Comparison of ENCODE assay signal across 2 cellular contexts in the genomic region with DNA sequence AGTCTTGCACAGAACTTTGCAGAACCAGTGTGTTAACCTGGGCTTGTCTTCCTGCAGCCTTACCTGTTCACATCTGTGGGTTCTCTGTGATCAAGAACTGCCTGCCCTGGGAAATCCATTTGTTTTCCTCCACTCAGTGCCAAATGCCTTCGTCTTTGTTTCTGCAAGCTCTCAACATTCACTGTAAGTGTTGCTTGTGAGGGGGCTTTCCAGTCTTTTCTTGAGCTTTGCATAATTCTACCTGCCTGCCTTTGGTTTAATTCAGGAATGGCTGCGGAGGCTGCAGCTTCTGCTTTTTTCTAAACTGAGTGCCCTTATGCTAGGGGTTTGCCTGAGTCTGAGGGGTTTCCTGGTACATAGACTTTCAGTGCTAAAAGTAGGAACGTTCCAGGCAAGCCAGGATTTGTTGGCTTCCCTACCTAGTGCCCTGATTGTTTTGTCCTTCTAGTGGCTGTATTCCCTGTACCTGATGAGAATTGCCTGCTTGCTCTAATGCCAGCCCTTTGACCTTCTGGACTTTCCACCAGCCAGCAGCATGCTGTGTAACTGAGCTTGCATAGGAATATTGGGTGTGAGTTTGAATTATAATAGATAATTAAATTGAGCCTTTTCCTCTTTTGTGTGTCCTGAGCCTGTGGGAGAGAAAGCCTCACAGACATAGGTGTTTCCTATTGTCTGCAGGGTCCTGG.
TF ChIP-seq lines count a peak whose summit lies in the region.

No MANE protein-coding gene starts in this region.

TF ChIP-seq in GM23338, 12 proteins besides CTCF, POLR2A, EP300 and RAD21 (continued from another document and continues in another):
- TF ChIP-seq, protein P1, sequence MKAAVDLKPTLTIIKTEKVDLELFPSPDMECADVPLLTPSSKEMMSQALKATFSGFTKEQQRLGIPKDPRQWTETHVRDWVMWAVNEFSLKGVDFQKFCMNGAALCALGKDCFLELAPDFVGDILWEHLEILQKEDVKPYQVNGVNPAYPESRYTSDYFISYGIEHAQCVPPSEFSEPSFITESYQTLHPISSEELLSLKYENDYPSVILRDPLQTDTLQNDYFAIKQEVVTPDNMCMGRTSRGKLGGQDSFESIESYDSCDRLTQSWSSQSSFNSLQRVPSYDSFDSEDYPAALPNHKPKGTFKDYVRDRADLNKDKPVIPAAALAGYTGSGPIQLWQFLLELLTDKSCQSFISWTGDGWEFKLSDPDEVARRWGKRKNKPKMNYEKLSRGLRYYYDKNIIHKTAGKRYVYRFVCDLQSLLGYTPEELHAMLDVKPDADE (IDR thresholded peaks at IDR 0.05): no peak
- TF ChIP-seq NANOG (IDR thresholded peaks at IDR 0.05; ENCODE audit: borderline replicate concordance) (no peak), EZH2phosphoT487 (IDR thresholded peaks at IDR 0.05; ENCODE audit: unreplicated experiment) (no peak), JUNB (IDR thresholded peaks at IDR 0.05; ENCODE audit: unreplicated experiment) (no peak), STAT1 (IDR thresholded peaks at IDR 0.05; ENCODE audit: unreplicated experiment) (no peak), CREB1 (CRISPR knock-in tag; IDR thresholded peaks at IDR 0.05; ENCODE audit: low read depth) (no peak), ZNF331 (CRISPR knock-in tag; IDR thresholded peaks at IDR 0.05; ENCODE audit: low read depth) (no peak), POLR2AphosphoS5 (IDR thresholded peaks at IDR 0.05; ENCODE audit: low read depth) (no peak)
- TF ChIP-seq, protein P2, sequence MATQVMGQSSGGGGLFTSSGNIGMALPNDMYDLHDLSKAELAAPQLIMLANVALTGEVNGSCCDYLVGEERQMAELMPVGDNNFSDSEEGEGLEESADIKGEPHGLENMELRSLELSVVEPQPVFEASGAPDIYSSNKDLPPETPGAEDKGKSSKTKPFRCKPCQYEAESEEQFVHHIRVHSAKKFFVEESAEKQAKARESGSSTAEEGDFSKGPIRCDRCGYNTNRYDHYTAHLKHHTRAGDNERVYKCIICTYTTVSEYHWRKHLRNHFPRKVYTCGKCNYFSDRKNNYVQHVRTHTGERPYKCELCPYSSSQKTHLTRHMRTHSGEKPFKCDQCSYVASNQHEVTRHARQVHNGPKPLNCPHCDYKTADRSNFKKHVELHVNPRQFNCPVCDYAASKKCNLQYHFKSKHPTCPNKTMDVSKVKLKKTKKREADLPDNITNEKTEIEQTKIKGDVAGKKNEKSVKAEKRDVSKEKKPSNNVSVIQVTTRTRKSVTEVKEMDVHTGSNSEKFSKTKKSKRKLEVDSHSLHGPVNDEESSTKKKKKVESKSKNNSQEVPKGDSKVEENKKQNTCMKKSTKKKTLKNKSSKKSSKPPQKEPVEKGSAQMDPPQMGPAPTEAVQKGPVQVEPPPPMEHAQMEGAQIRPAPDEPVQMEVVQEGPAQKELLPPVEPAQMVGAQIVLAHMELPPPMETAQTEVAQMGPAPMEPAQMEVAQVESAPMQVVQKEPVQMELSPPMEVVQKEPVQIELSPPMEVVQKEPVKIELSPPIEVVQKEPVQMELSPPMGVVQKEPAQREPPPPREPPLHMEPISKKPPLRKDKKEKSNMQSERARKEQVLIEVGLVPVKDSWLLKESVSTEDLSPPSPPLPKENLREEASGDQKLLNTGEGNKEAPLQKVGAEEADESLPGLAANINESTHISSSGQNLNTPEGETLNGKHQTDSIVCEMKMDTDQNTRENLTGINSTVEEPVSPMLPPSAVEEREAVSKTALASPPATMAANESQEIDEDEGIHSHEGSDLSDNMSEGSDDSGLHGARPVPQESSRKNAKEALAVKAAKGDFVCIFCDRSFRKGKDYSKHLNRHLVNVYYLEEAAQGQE (IDR thresholded peaks at IDR 0.05; ENCODE audit: unreplicated experiment): no peak

TF ChIP-seq in GM12878, 131 proteins besides CTCF, POLR2A, EP300 and RAD21 (continued from another document):
- no peak for TF ChIP-seq CBX3 (IDR thresholded peaks at IDR 0.05; ENCODE audit: borderline replicate concordance, low read depth)
- TF ChIP-seq ATF7 (IDR thresholded peaks at IDR 0.05; ENCODE audit: low read depth): no peak
- TF ChIP-seq WRNIP1 (IDR thresholded peaks at IDR 0.05; ENCODE audit: borderline replicate concordance, low read depth, low read length): no peak
- TF ChIP-seq POU2F2 (IDR thresholded peaks at IDR 0.05; ENCODE audit: borderline replicate concordance, low read depth, low read length): peak; percentile 29; the same call in 1 of the 3 replicates
- no peak for TF ChIP-seq MXI1 (IDR thresholded peaks at IDR 0.05; ENCODE audit: low read depth, low read length)
- no peak for TF ChIP-seq SMC3 (IDR thresholded peaks at IDR 0.05; ENCODE audit: borderline replicate concordance, low read length)
